1 cellular context compared by ENCODE assay signal in genomic region chr6:138503881-138504680, GRCh38.
TF ChIP-seq lines count a peak whose summit lies in the region.

No MANE protein-coding gene starts in this region.

TF ChIP-seq in HepG2, 621 proteins besides CTCF, POLR2A, EP300 and RAD21 (continued from another document):
- TF ChIP-seq UBTF (CRISPR knock-in tag; IDR thresholded peaks at IDR 0.05) (peak; percentile 49; the same call in 1 of the 2 replicates), HES4 (CRISPR knock-in tag; IDR thresholded peaks at IDR 0.05; ENCODE audit: borderline replicate concordance) (no peak)
